12 cellular contexts compared by ENCODE assay signal in genomic region chr16:85903576-85903975, GRCh38. TPM values are rescaled to one million over a fixed set of nuclear protein-coding genes. Genes with fewer than 3 reads are reported as not detected.
DNase-seq lines count a peak whose midpoint lies in the region; ATAC-seq, FAIRE-seq and TF ChIP-seq lines count a peak whose summit lies in the region.
"Had no signal": no experiment of that assay in that cellular context is flagged by ENCODE, and none has a peak within 500 bp of the region (broad histone marks: within the 10 kb centered on the region; RNA-seq: fewer than 3 reads in every experiment).

No MANE protein-coding gene starts in this region.

- H3K27me3 Mint-ChIP-seq in CD8-positive, alpha-beta memory T cell = peaks cover 13 to 27% of the 10 kb centered on the region in 2 donors
- H3K27me3 Mint-ChIP-seq in glutamatergic neuron (ENCODE audit: unreplicated experiment) = peaks cover 18% of the 10 kb centered on the region

- H3K4me1 ChIP-seq in CD8-positive, alpha-beta memory T cell (ENCODE audit: insufficient read depth, low read length) = peaks cover 32% of the 10 kb centered on the region

- H3K4me3 ChIP-seq in CD8-positive, alpha-beta memory T cell (ENCODE audit: low read length) = peak overlapping the region; percentile 59
- H3K4me3 ChIP-seq: skin epidermis had no signal

- H3K36me3 Mint-ChIP-seq in CD8-positive, alpha-beta memory T cell = peaks cover 0 to 1% (median 0%) of the 10 kb centered on the region in 3 donors
- H3K36me3 Mint-ChIP-seq in glutamatergic neuron (ENCODE audit: unreplicated experiment) = peaks cover 19% of the 10 kb centered on the region

- H3K27me3 ChIP-seq in CD8-positive, alpha-beta memory T cell (ENCODE audit: insufficient read depth, low read length, poor library complexity, severe bottlenecking) = peaks cover 3% of the 10 kb centered on the region

- peak overlapping the region in 6 of 7 donors; percentile 25 to 87 (median 76) for H3K4me3 Mint-ChIP-seq in CD8-positive, alpha-beta memory T cell
- peak overlapping the region; percentile 30 for H3K4me3 Mint-ChIP-seq in glutamatergic neuron (ENCODE audit: unreplicated experiment)

- no peaks in the 10 kb centered on the region for H3K9me3 Mint-ChIP-seq in CD8-positive, alpha-beta memory T cell
- peaks cover 7% of the 10 kb centered on the region for H3K9me3 Mint-ChIP-seq in glutamatergic neuron (ENCODE audit: unreplicated experiment)

- peak in 1 of 5 donors; percentile 7 for DNase-seq in CD8-positive, alpha-beta memory T cell
- DNase-seq in GM18507 (ENCODE audit: extremely low spot score, insufficient read length, low read depth) (no peak), NCI-H2171 (lab: John Stamatoyannopoulos, UW) (peak; percentile 90), glutamatergic neuron (no peak), OCI-M2 (lab: John Stamatoyannopoulos, UW; ENCODE audit: unreplicated experiment) (no peak), GF-D8 (lab: John Stamatoyannopoulos, UW) (no peak)
- DNase-seq in effector CD4-positive, alpha-beta T cell = no peak
- DNase-seq: cerebellar nuclear complex, DMS79, H7 had no signal

- H3K27ac ChIP-seq in CD8-positive, alpha-beta memory T cell (ENCODE audit: low read depth, low read length) = no peak overlapping the region

- CTCF ChIA-PET in CD8-positive, alpha-beta memory T cell (lab: Charles Lee) = no interaction called here

- no peak for ATAC-seq in HG03135 (IDR thresholded peaks at IDR 0.05; ENCODE audit: unreplicated experiment)

- no peaks in the 10 kb centered on the region for H3K36me3 ChIP-seq in CD8-positive, alpha-beta memory T cell (ENCODE audit: insufficient read depth, low read length)

- peak; percentile 88 for FAIRE-seq in GM18507 (lab: Jason Lieb, UNC)

- no peak for TF ChIP-seq CTCF in glutamatergic neuron (IDR thresholded peaks at IDR 0.05; ENCODE audit: partially characterized antibody, unreplicated experiment)

- peaks cover 40 to 55% (median 45%) of the 10 kb centered on the region in 3 donors for H3K4me1 Mint-ChIP-seq in CD8-positive, alpha-beta memory T cell
- peaks cover 23% of the 10 kb centered on the region for H3K4me1 Mint-ChIP-seq in glutamatergic neuron (ENCODE audit: low read depth, unreplicated experiment)

- peak overlapping the region in 4 of 8 donors; percentile 17 to 72 (median 48) for H3K27ac Mint-ChIP-seq in CD8-positive, alpha-beta memory T cell
- H3K27ac Mint-ChIP-seq in glutamatergic neuron (ENCODE audit: unreplicated experiment) = no peak overlapping the region

- H3K9me3 ChIP-seq in CD8-positive, alpha-beta memory T cell (ENCODE audit: low read length) = no peaks in the 10 kb centered on the region

- POLR2A ChIA-PET in CD8-positive, alpha-beta memory T cell (lab: Charles Lee) = no interaction called here

RNA-seq across cellular contexts. Expression of gene IRF8, which starts 4.6 kb away (rescaled TPM):
- 10 to 100 TPM; 19.2 to 22.0 TPM for total RNA-seq in CD8-positive, alpha-beta memory T cell
- 2.1 TPM for polyA plus RNA-seq in CD8-positive, alpha-beta memory T cell
- total RNA-seq in glutamatergic neuron (ENCODE audit: unreplicated experiment) = 1.0 TPM
